ENCODE assay signal across 28 cellular contexts in the genomic region with DNA sequence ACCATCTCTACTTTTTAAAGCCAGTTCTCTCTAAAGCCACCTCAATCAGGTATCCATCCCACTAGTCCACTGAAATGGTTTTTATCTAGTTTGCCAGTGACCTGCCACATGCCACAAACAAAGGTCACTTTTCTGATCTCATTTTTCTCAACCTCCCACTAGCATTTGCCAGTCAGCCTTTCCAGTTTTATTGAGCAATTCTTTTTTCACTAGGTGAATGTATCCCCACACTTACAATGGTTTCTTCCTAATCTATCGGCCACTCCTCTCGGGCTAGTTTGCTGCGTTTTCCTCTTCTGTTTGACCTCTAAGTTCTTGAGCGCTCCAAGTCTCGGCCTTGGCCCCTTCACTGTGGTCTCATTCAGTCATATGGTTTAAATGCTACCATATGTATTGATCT.
"Had no signal": no experiment of that assay in that cellular context is flagged by ENCODE, and none has a peak within 500 bp of the region (broad histone marks: within the 10 kb centered on the region; RNA-seq: fewer than 3 reads in every experiment).

No MANE protein-coding gene starts in this region.

- H3K9me3 ChIP-seq: ascending aorta, breast epithelium, esophagus muscularis mucosa, gastroesophageal sphincter, heart right ventricle had no signal

- H3K79me2 ChIP-seq: hepatocyte had no signal

- H3K36me3 ChIP-seq: ascending aorta, breast epithelium, cardiac muscle cell, esophagus muscularis mucosa, gastroesophageal sphincter, heart right ventricle, WERI-Rb-1 had no signal

- H2AFZ ChIP-seq: hepatocyte had no signal

- H3K27ac ChIP-seq: ascending aorta, breast epithelium, cardiac muscle cell, coronary artery, dorsolateral prefrontal cortex, esophagus muscularis mucosa, gastroesophageal sphincter, heart right ventricle, hepatocyte, WERI-Rb-1 had no signal

- H3K4me3 ChIP-seq: ascending aorta, breast epithelium, cardiac muscle cell, coronary artery, dorsolateral prefrontal cortex, esophagus muscularis mucosa, gastroesophageal sphincter, heart right ventricle, hepatocyte had no signal

- H3K27me3 ChIP-seq: ascending aorta, breast epithelium, cardiac muscle cell, dorsolateral prefrontal cortex, esophagus muscularis mucosa, gastroesophageal sphincter, hepatocyte had no signal

- ATAC-seq: activated CD4-positive, CD25-positive, alpha-beta regulatory T cell treated with anti-CD3 and anti-CD28 coated beads, Interleukin-2, amount 50 U/mL, for 24 hours; activated CD8-positive, alpha-beta memory T cell treated with anti-CD3 and anti-CD28 coated beads, Interleukin-2, amount 10 ng/mL, durations not matched to agents 7 days and 5 days; activated CD8-positive, alpha-beta T cell treated with anti-CD3 and anti-CD28 coated beads, Interleukin-2, amount 10 ng/mL, durations not matched to agents 7 days and 5 days; activated naive CD8-positive, alpha-beta T cell treated with anti-CD3 and anti-CD28 coated beads, Interleukin-2, amount 50 U/mL, for 24 hours; gastroesophageal sphincter; heart right ventricle; T-helper 17 cell had no signal

- H3K4me2 ChIP-seq: hepatocyte had no signal

- DNase-seq: activated B cell treated with CpG ODN at 0.5 μM for 24 hours; activated CD4-positive, alpha-beta memory T cell treated with anti-CD3 and anti-CD28 coated beads for 36 hours; activated CD4-positive, alpha-beta T cell treated with anti-CD3 and anti-CD28 coated beads for 48 hours; activated CD4-positive, alpha-beta T cell treated with anti-CD3 and anti-CD28 coated beads, Interleukin-2, amount 50 U/mL, for 1 hour; activated CD8-positive, alpha-beta memory T cell treated with anti-CD3 and anti-CD28 coated beads, Interleukin-2, amount 10 ng/mL, durations not matched to agents 7 days and 5 days; activated CD8-positive, alpha-beta memory T cell treated with anti-CD3 and anti-CD28 coated beads, Interleukin-2, amount 50 U/mL, for 4 hours; activated CD8-positive, alpha-beta T cell treated with anti-CD3 and anti-CD28 coated beads, Interleukin-2, amount 10 ng/mL, durations not matched to agents 7 days and 5 days; activated effector memory CD4-positive, alpha-beta T cell treated with anti-CD3 and anti-CD28 coated beads, Interleukin-2, amount 50 U/mL, for 16 hours; activated naive CD4-positive, alpha-beta T cell treated with anti-CD3 and anti-CD28 coated beads for 36 hours; activated naive CD8-positive, alpha-beta T cell treated with anti-CD3 and anti-CD28 coated beads for 36 hours; activated naive CD8-positive, alpha-beta T cell treated with anti-CD3 and anti-CD28 coated beads, Interleukin-2, amount 50 U/mL, for 24 hours; activated T-cell treated with anti-CD3 and anti-CD28 coated beads, Interleukin-2, amount 50 U/mL, for 1 hour; activated T-cell treated with anti-CD3 and anti-CD28 coated beads, Interleukin-2, amount 50 U/mL, for 48 hours; dorsolateral prefrontal cortex; effector memory CD4-positive, alpha-beta T cell; endodermal cell; heart right ventricle; T-helper 17 cell; T1000; WERI-Rb-1 had no signal

- H3K4me1 ChIP-seq: ascending aorta had no signal
